ENCODE assay signal across 8 cellular contexts in the genomic region with DNA sequence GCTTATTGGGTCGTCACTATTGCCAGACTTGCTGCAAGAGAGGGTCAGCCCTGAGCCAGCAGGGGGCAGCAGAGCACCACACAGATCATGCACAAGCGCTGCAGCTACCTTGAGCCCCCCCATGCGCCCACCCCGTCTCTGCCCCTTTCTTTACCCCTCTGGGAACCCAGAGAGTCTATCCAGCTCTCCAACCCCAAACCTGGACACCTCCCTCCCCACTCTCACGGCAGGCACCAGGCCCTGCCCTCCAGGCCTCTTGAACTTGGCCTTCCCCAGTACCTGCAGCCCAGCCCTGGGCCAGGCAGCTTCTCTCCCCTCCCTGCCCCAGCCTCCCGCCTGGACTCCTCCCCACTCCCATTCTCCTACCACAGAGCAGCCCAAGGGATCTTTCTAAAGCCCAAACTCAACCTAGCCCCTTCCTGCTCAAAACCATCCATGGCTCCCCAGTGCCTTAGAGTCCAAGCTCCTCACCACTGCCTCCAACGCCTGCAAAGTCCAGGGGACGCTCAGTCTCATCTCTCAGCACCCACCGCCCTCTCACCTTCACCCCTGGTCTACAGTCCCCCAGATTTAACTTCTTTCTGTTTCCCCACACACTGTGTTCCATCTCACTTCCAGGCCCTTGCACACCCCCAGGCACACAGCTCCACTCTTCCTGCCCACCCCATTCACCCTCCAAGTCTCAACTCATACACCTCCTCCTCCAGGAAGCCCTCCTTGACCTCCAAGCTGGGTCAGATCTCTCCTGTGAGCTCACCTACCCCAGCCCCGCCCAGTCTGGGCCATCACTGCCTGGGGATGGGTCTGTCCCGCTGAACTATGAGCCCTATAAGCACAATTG. TPM values are rescaled to one million over a fixed set of nuclear protein-coding genes. Genes with fewer than 3 reads are reported as not detected.
DNase-seq lines count a peak whose midpoint lies in the region; ATAC-seq and TF ChIP-seq lines count a peak whose summit lies in the region.

No MANE protein-coding gene starts in this region.

- peaks cover 17% of the 10 kb centered on the region for H3K27me3 Mint-ChIP-seq in activated CD4-positive, alpha-beta T cell treated with anti-CD3 and anti-CD28 coated beads for 36 hours
- no peaks in the 10 kb centered on the region for H3K27me3 Mint-ChIP-seq in chondrocyte (ENCODE audit: low read depth)

- H3K4me3 ChIP-seq in liver (ENCODE audit: low read depth in 1 of 3, low read length in 3 of 3) = no peak overlapping the region

- intact Hi-C loops in activated CD4-positive, alpha-beta T cell treated with anti-CD3 and anti-CD28 coated beads for 36 hours (cut with DNase I, micrococcal nuclease) = loop anchor here (1.0 to 10.0 kb wide), 6 partner anchors 33 to 262 kb away; a partner anchor contains a TSS

- peak overlapping the region; percentile 45 to 46 for H3K27ac ChIP-seq in liver (ENCODE audit: low read depth in 1 of 2, low read length in 2 of 2)

- POLR2A ChIA-PET in activated CD4-positive, alpha-beta T cell treated with anti-CD3 and anti-CD28 coated beads for 36 hours (lab: Charles Lee) = no interaction called here

- H3K9me3 Mint-ChIP-seq in activated CD4-positive, alpha-beta T cell treated with anti-CD3 and anti-CD28 coated beads for 36 hours (ENCODE audit: low read depth) = no peaks in the 10 kb centered on the region
- no peaks in the 10 kb centered on the region for H3K9me3 Mint-ChIP-seq in chondrocyte (ENCODE audit: low read depth)

- CTCF ChIA-PET in activated CD4-positive, alpha-beta T cell treated with anti-CD3 and anti-CD28 coated beads for 36 hours (lab: Charles Lee) = interaction anchor here (0.6 to 6.7 kb wide), 15 partner anchors 9 to 741 kb away, joined by 3 to 66 read pairs (median 4); no protein-coding TSS in a partner anchor

- DNase-seq in SKM-1 treated with dmso at 0.1 percent for 144 hours (lab: John Stamatoyannopoulos, UW; ENCODE audit: unreplicated experiment) (peak; percentile 4), SKM-1 (lab: John Stamatoyannopoulos, UW; ENCODE audit: unreplicated experiment) (no peak), NCI-H2171 treated with DMSO at 0.1 percent for 48 hours (lab: John Stamatoyannopoulos, UW) (peak; percentile 64), chondrocyte (ENCODE audit: low spot score) (no peak)
- DNase-seq in activated CD4-positive, alpha-beta T cell treated with anti-CD3 and anti-CD28 coated beads for 36 hours = peak; percentile 90
- DNase-seq in stimulated activated CD4-positive, alpha-beta T cell treated with anti-CD3 and anti-CD28 coated beads, TNF-alpha, amount 100 ng/mL, for 24 hours (ENCODE audit: low read depth in 3 of 3) = peak; percentile 54 to 74 (median 69)

- H3K36me3 Mint-ChIP-seq in activated CD4-positive, alpha-beta T cell treated with anti-CD3 and anti-CD28 coated beads for 36 hours (ENCODE audit: low read depth) = no peaks in the 10 kb centered on the region
- H3K36me3 Mint-ChIP-seq in chondrocyte (ENCODE audit: low read depth) = no peaks in the 10 kb centered on the region

- 38% methylated on average over 11 of the region's 11 CpGs for WGBS in liver

- H3K9me3 ChIP-seq in liver (ENCODE audit: control insufficient read depth in 4 of 4, low read length in 3 of 4) = no peaks in the 10 kb centered on the region

- H3K27me3 ChIP-seq in liver (ENCODE audit: control insufficient read depth in 4 of 4, insufficient read depth in 4 of 4, low read length in 3 of 4) = no peaks in the 10 kb centered on the region

- peaks cover 43% of the 10 kb centered on the region for H3K4me1 Mint-ChIP-seq in activated CD4-positive, alpha-beta T cell treated with anti-CD3 and anti-CD28 coated beads for 36 hours
- H3K4me1 Mint-ChIP-seq in chondrocyte (ENCODE audit: low read depth) = peaks cover 30% of the 10 kb centered on the region

- peak overlapping the region; percentile 45 for H3K27ac Mint-ChIP-seq in activated CD4-positive, alpha-beta T cell treated with anti-CD3 and anti-CD28 coated beads for 36 hours
- no peak overlapping the region for H3K27ac Mint-ChIP-seq in chondrocyte (ENCODE audit: unreplicated experiment)

- peak; percentile 39 for ATAC-seq in activated CD4-positive, alpha-beta T cell treated with anti-CD3 and anti-CD28 coated beads for 36 hours
- no peak for ATAC-seq in GM18502 (IDR thresholded peaks at IDR 0.05; ENCODE audit: poor library complexity, unreplicated experiment)

- TF ChIP-seq CTCF in chondrocyte (IDR thresholded peaks at IDR 0.05) = peak; percentile 95
- peak; percentile 86 for TF ChIP-seq CTCF in liver (IDR thresholded peaks at IDR 0.05; ENCODE audit: low read depth, low read length, missing input control)

- peaks cover 18 to 40% (median 33%) of the 10 kb centered on the region in 4 donors for H3K4me1 ChIP-seq in liver (ENCODE audit: control insufficient read depth in 4 of 4, insufficient read depth in 4 of 4, low read length in 3 of 4)

- TF ChIP-seq RAD21 in liver (IDR thresholded peaks at IDR 0.05) = peak; percentile 86 to 88

- no peak overlapping the region for H3K9ac ChIP-seq in liver (ENCODE audit: low read depth in 1 of 2, low read length in 2 of 2)

- H3K36me3 ChIP-seq in liver (ENCODE audit: control insufficient read depth in 4 of 4, insufficient read depth in 3 of 4, low read depth in 1 of 4, low read length in 3 of 4) = no peaks in the 10 kb centered on the region

- H3K4me3 Mint-ChIP-seq in activated CD4-positive, alpha-beta T cell treated with anti-CD3 and anti-CD28 coated beads for 36 hours = no peak overlapping the region
- no peak overlapping the region for H3K4me3 Mint-ChIP-seq in chondrocyte (ENCODE audit: unreplicated experiment)

TF ChIP-seq in liver, 16 proteins besides CTCF, POLR2A, EP300 and RAD21:
- TF ChIP-seq HNF4A (conservative IDR thresholded peaks at IDR 0.05) = peak in 1 of 2 donors; percentile 7
- TF ChIP-seq, protein P1, sequence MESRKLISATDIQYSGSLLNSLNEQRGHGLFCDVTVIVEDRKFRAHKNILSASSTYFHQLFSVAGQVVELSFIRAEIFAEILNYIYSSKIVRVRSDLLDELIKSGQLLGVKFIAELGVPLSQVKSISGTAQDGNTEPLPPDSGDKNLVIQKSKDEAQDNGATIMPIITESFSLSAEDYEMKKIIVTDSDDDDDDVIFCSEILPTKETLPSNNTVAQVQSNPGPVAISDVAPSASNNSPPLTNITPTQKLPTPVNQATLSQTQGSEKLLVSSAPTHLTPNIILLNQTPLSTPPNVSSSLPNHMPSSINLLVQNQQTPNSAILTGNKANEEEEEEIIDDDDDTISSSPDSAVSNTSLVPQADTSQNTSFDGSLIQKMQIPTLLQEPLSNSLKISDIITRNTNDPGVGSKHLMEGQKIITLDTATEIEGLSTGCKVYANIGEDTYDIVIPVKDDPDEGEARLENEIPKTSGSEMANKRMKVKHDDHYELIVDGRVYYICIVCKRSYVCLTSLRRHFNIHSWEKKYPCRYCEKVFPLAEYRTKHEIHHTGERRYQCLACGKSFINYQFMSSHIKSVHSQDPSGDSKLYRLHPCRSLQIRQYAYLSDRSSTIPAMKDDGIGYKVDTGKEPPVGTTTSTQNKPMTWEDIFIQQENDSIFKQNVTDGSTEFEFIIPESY (IDR thresholded peaks at IDR 0.05) = no peak

RNA-seq across cellular contexts. Expression of a gene that starts 9.4 kb away (rescaled TPM):
- total RNA-seq in activated CD4-positive, alpha-beta T cell treated with anti-CD3 and anti-CD28 coated beads for 36 hours = not detected
- total RNA-seq in chondrocyte = not detected in 3 replicates
- total RNA-seq in liver = under 1 TPM in 1 of 2 donors, not detected in 1; 0.09 TPM
- not detected for polyA plus RNA-seq in liver

RNA-seq across cellular contexts. Expression of a gene that starts 18.2 kb away (rescaled TPM):
- total RNA-seq in activated CD4-positive, alpha-beta T cell treated with anti-CD3 and anti-CD28 coated beads for 36 hours = under 1 TPM; 0.56 to 0.73 TPM
- total RNA-seq in chondrocyte (5.2 to 6.5 TPM (median 5.4 TPM) in 3 replicates), liver (1 to 10 TPM in 1 of 2 donors, under 1 TPM in 1; 0.75 to 1.6 TPM)
- polyA plus RNA-seq in liver = 1 to 10 TPM in 1 of 2 donors, under 1 TPM in 1; 0.98 to 2.6 TPM

RNA-seq across cellular contexts. Expression of a gene that starts 45.8 kb away (rescaled TPM):
- 10 to 100 TPM; 10.9 to 11.3 TPM for total RNA-seq in activated CD4-positive, alpha-beta T cell treated with anti-CD3 and anti-CD28 coated beads for 36 hours
- 44.4 to 93.2 TPM (median 89.7 TPM) in 3 replicates for total RNA-seq in chondrocyte
- 10 to 100 TPM; 18.6 to 49.0 TPM for total RNA-seq in liver
- 10 to 100 TPM; 11.4 to 45.7 TPM for polyA plus RNA-seq in liver

RNA-seq across cellular contexts. Expression of a gene that starts 59.0 kb away (rescaled TPM):
- total RNA-seq in activated CD4-positive, alpha-beta T cell treated with anti-CD3 and anti-CD28 coated beads for 36 hours = 10 to 100 TPM; 56.2 to 81.5 TPM
- total RNA-seq in chondrocyte (9.2 to 14.9 TPM (median 11.8 TPM) in 3 replicates), liver (10 to 100 TPM in 1 of 2 donors, 1 to 10 TPM in 1; 4.5 to 29.1 TPM)
- 10 to 100 TPM; 10.3 to 63.6 TPM for polyA plus RNA-seq in liver

Comparison
In these comparisons a context has a peak if more than half of its experiments do, and no peak if none do; other contexts are left out.
1. DNase-seq: peak in SKM-1 treated with dmso at 0.1 percent for 144 hours (single experiment), NCI-H2171 treated with DMSO at 0.1 percent for 48 hours (single experiment), activated CD4-positive, alpha-beta T cell treated with anti-CD3 and anti-CD28 coated beads for 36 hours (single experiment) and stimulated activated CD4-positive, alpha-beta T cell treated with anti-CD3 and anti-CD28 coated beads, TNF-alpha, amount 100 ng/mL, for 24 hours (3 of 3); none in SKM-1 (single experiment) and chondrocyte (single experiment).